Comparison of ENCODE assay signal across 22 cellular contexts in genomic region chr1:160094291-160094625, GRCh38. TPM values are rescaled to one million over a fixed set of nuclear protein-coding genes. Genes with fewer than 3 reads are reported as not detected.
"Had no signal": no experiment of that assay in that cellular context is flagged by ENCODE, and none has a peak within 500 bp of the region (broad histone marks: within the 10 kb centered on the region; RNA-seq: fewer than 3 reads in every experiment).

No MANE protein-coding gene starts in this region.

- H3K4me3 ChIP-seq: left lung, prostate gland, right atrium auricular region, testis, upper lobe of right lung had no signal

- H3K27ac ChIP-seq: left lung, prostate gland, right atrium auricular region, testis, upper lobe of right lung had no signal

- H3K27me3 ChIP-seq: left lung, right atrium auricular region, testis, upper lobe of right lung had no signal

- DNase-seq: activated CD4-positive, alpha-beta T cell treated with anti-CD3 and anti-CD28 coated beads, Interleukin-2, amount 10 ng/mL, durations not matched to agents 24 days and 14 days; activated CD8-positive, alpha-beta T cell treated with anti-CD3 and anti-CD28 coated beads for 36 hours; activated naive CD4-positive, alpha-beta T cell treated with anti-CD3 and anti-CD28 coated beads for 36 hours; activated T-cell treated with anti-CD3 and anti-CD28 coated beads, Interleukin-2, amount 50 U/mL, for 1 hour; erythroblast; left lung; mammary epithelial cell; midbrain; nephron progenitor cell; occipital lobe; stimulated activated CD4-positive, alpha-beta T cell treated with anti-CD3 and anti-CD28 coated beads, Interleukin-2, amount 100 ng/mL, for 48 hours; T1000; testis had no signal

- FAIRE-seq: endometrium, frontal cortex, keratinocyte had no signal

- H3K9me3 ChIP-seq: left lung, prostate gland, right atrium auricular region, testis, upper lobe of right lung had no signal

RNA-seq across cellular contexts. Expression of gene KCNJ9, which starts 12.9 kb away (rescaled TPM):
- total RNA-seq: activated CD4-positive, alpha-beta T cell treated with anti-CD3 and anti-CD28 coated beads, Interleukin-2, amount 10 ng/mL, durations not matched to agents 24 days and 14 days; activated CD8-positive, alpha-beta T cell treated with anti-CD3 and anti-CD28 coated beads for 36 hours; activated naive CD4-positive, alpha-beta T cell treated with anti-CD3 and anti-CD28 coated beads for 36 hours; left lung; mammary epithelial cell; myocyte; skeletal muscle tissue; T-helper 1 cell treated with Interleukin-12 subunit alpha and Interleukin-12 subunit beta and Interleukin-4 antibody, amounts not matched to agents 30 ng/mL and 1 ng/mL, for 36 hours; upper lobe of right lung had no signal
- polyA plus RNA-seq: keratinocyte, mammary epithelial cell had no signal

RNA-seq across cellular contexts. Expression of gene ATP1A2, which starts 21.3 kb away (rescaled TPM):
- total RNA-seq: activated CD4-positive, alpha-beta T cell treated with anti-CD3 and anti-CD28 coated beads, Interleukin-2, amount 10 ng/mL, durations not matched to agents 24 days and 14 days; activated CD8-positive, alpha-beta T cell treated with anti-CD3 and anti-CD28 coated beads for 36 hours; activated naive CD4-positive, alpha-beta T cell treated with anti-CD3 and anti-CD28 coated beads for 36 hours; T-helper 1 cell treated with Interleukin-12 subunit alpha and Interleukin-12 subunit beta and Interleukin-4 antibody, amounts not matched to agents 30 ng/mL and 1 ng/mL, for 36 hours had no signal
- polyA plus RNA-seq: keratinocyte, mammary epithelial cell had no signal

RNA-seq across cellular contexts. Expression of gene KCNJ10, which starts 24.3 kb away (rescaled TPM):
- total RNA-seq: activated CD4-positive, alpha-beta T cell treated with anti-CD3 and anti-CD28 coated beads, Interleukin-2, amount 10 ng/mL, durations not matched to agents 24 days and 14 days; activated naive CD4-positive, alpha-beta T cell treated with anti-CD3 and anti-CD28 coated beads for 36 hours; mammary epithelial cell; myocyte; prostate gland; T-helper 1 cell treated with Interleukin-12 subunit alpha and Interleukin-12 subunit beta and Interleukin-4 antibody, amounts not matched to agents 30 ng/mL and 1 ng/mL, for 36 hours; upper lobe of right lung had no signal
- polyA plus RNA-seq: keratinocyte, mammary epithelial cell had no signal

RNA-seq across cellular contexts. Expression of gene ATP1A4, which starts 57.1 kb away (rescaled TPM):
- total RNA-seq: activated CD4-positive, alpha-beta T cell treated with anti-CD3 and anti-CD28 coated beads, Interleukin-2, amount 10 ng/mL, durations not matched to agents 24 days and 14 days; activated CD8-positive, alpha-beta T cell treated with anti-CD3 and anti-CD28 coated beads for 36 hours; activated naive CD4-positive, alpha-beta T cell treated with anti-CD3 and anti-CD28 coated beads for 36 hours; frontal cortex; left lung; right atrium auricular region; T-helper 1 cell treated with Interleukin-12 subunit alpha and Interleukin-12 subunit beta and Interleukin-4 antibody, amounts not matched to agents 30 ng/mL and 1 ng/mL, for 36 hours had no signal
- polyA plus RNA-seq: keratinocyte, mammary epithelial cell had no signal
